ENCODE assay signal across 18 cellular contexts in the genomic region with DNA sequence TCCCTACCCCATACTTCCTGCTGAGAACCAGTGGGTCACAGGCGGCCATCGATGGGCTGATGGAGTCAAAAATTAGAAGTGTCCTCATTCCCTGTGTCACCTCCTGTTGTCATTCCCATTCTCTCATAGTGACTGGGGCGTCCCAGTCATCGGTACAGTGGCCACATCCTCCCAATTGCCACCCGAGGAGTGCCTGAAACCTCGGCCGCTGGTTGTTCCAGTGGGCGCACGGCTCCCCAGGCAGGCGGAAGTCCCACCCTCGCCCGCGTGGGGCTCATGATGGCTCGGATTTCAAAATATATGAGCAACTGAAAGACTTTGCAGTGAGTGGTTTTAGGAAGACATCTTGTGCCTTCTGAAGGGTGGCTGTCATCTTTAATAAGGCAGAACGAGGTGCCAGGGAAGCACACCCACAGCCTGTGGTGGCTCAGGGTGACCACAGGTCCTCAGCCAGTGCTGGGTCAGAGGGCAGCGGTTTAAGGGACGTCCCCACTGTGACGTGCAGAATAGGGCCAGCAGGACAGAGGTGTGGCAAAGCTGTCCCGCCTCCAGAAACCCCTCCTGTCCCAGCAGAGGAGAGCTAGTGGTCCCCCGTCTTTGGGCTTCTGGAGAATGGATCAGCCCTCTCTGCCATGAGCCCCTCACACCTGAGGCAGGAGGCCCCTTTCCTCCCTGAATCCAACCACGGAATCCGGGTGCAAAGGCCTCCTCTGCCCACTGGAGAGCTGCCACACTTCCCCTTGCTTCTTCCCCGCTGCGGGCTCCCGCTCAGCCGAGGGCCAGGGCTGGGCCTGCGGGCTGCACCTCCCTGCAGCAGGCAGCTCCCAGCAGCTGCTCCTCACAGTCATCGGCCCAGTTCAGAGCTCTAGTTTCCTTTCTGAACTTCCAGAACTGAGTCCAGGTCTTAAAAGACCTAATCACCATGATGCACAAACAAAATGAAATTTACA.
"Had no signal": no experiment of that assay in that cellular context is flagged by ENCODE, and none has a peak within 500 bp of the region (broad histone marks: within the 10 kb centered on the region; RNA-seq: fewer than 3 reads in every experiment).

No MANE protein-coding gene starts in this region.

- H3K36me3 Mint-ChIP-seq: stimulated activated effector memory CD8-positive, alpha-beta T cell treated with anti-CD3 and anti-CD28 coated beads, Interleukin-12 subunit alpha, Interleukin-12 subunit beta, amount 100 ng/mL, for 72 hours had no signal

- H3K27ac Mint-ChIP-seq: activated CD4-positive, alpha-beta T cell treated with anti-CD3 and anti-CD28 coated beads, Interleukin-2, amount 10 ng/mL, durations not matched to agents 24 days and 14 days; activated CD8-positive, alpha-beta memory T cell treated with anti-CD3 and anti-CD28 coated beads, Interleukin-2, amount 10 ng/mL, durations not matched to agents 7 days and 5 days; activated CD8-positive, alpha-beta T cell treated with anti-CD3 and anti-CD28 coated beads for 36 hours; activated naive CD4-positive, alpha-beta T cell treated with anti-CD3 and anti-CD28 coated beads, Interleukin-2, amount 50 U/mL, for 72 hours; stimulated activated effector memory CD8-positive, alpha-beta T cell treated with anti-CD3 and anti-CD28 coated beads, Interleukin-12 subunit alpha, Interleukin-12 subunit beta, amount 100 ng/mL, for 72 hours; stimulated activated naive CD8-positive, alpha-beta T cell treated with anti-CD3 and anti-CD28 coated beads, Interleukin-15, amount 100 ng/mL, for 72 hours had no signal

- H3K4me1 Mint-ChIP-seq: activated CD4-positive, alpha-beta T cell treated with anti-CD3 and anti-CD28 coated beads, Interleukin-2, amount 10 ng/mL, durations not matched to agents 24 days and 14 days; activated CD8-positive, alpha-beta memory T cell treated with anti-CD3 and anti-CD28 coated beads, Interleukin-2, amount 10 ng/mL, durations not matched to agents 7 days and 5 days; central memory CD8-positive, alpha-beta T cell; stimulated activated effector memory CD8-positive, alpha-beta T cell treated with anti-CD3 and anti-CD28 coated beads, Interleukin-12 subunit alpha, Interleukin-12 subunit beta, amount 100 ng/mL, for 72 hours; stimulated activated naive CD8-positive, alpha-beta T cell treated with anti-CD3 and anti-CD28 coated beads, Interleukin-15, amount 100 ng/mL, for 72 hours had no signal

- ATAC-seq: activated CD4-positive, CD25-positive, alpha-beta regulatory T cell treated with anti-CD3 and anti-CD28 coated beads, Interleukin-2, amount 50 U/mL, for 24 hours; activated CD8-positive, alpha-beta memory T cell treated with anti-CD3 and anti-CD28 coated beads, Interleukin-2, amount 10 ng/mL, durations not matched to agents 7 days and 5 days; activated CD8-positive, alpha-beta T cell treated with anti-CD3 and anti-CD28 coated beads for 36 hours; activated naive CD4-positive, alpha-beta T cell treated with anti-CD3 and anti-CD28 coated beads, Interleukin-2, amount 50 U/mL, for 72 hours; foreskin keratinocyte; stimulated activated effector memory CD8-positive, alpha-beta T cell treated with anti-CD3 and anti-CD28 coated beads, Interleukin-12 subunit alpha, Interleukin-12 subunit beta, amount 100 ng/mL, for 72 hours; stimulated activated naive CD8-positive, alpha-beta T cell treated with anti-CD3 and anti-CD28 coated beads, Interleukin-15, amount 100 ng/mL, for 72 hours had no signal

- H3K4me3 ChIP-seq: ascending aorta, skin epidermis, tibial nerve had no signal

- DNase-seq: activated CD4-positive, alpha-beta T cell treated with anti-CD3 and anti-CD28 coated beads, Interleukin-2, amount 10 ng/mL, durations not matched to agents 24 days and 14 days; activated CD8-positive, alpha-beta memory T cell treated with anti-CD3 and anti-CD28 coated beads, Interleukin-2, amount 10 ng/mL, durations not matched to agents 7 days and 5 days; activated CD8-positive, alpha-beta T cell treated with anti-CD3 and anti-CD28 coated beads for 36 hours; activated gamma-delta T cell treated with Interleukin-2 at 50 U/mL for 16 hours; effector memory CD4-positive, alpha-beta T cell; foreskin keratinocyte; mesenchymal stem cell; retina; stimulated activated CD4-positive, alpha-beta T cell treated with anti-CD3 and anti-CD28 coated beads, Interleukin-2, amount 100 ng/mL, for 24 hours; stimulated activated naive CD8-positive, alpha-beta T cell treated with anti-CD3 and anti-CD28 coated beads, Interleukin-15, amount 100 ng/mL, for 72 hours; SW 1271 had no signal

- H3K4me3 Mint-ChIP-seq: activated CD4-positive, alpha-beta T cell treated with anti-CD3 and anti-CD28 coated beads, Interleukin-2, amount 10 ng/mL, durations not matched to agents 24 days and 14 days; activated CD8-positive, alpha-beta memory T cell treated with anti-CD3 and anti-CD28 coated beads, Interleukin-2, amount 10 ng/mL, durations not matched to agents 7 days and 5 days; activated CD8-positive, alpha-beta T cell treated with anti-CD3 and anti-CD28 coated beads for 36 hours; central memory CD8-positive, alpha-beta T cell; stimulated activated effector memory CD8-positive, alpha-beta T cell treated with anti-CD3 and anti-CD28 coated beads, Interleukin-12 subunit alpha, Interleukin-12 subunit beta, amount 100 ng/mL, for 72 hours; stimulated activated naive CD8-positive, alpha-beta T cell treated with anti-CD3 and anti-CD28 coated beads, Interleukin-15, amount 100 ng/mL, for 72 hours had no signal

- H3K27ac ChIP-seq: ascending aorta, foreskin keratinocyte, skin epidermis had no signal

- H3K27me3 ChIP-seq: ascending aorta had no signal

- H3K4me1 ChIP-seq: ascending aorta, foreskin keratinocyte had no signal

- H3K27me3 Mint-ChIP-seq: activated CD8-positive, alpha-beta T cell treated with anti-CD3 and anti-CD28 coated beads for 36 hours had no signal
